15 cellular contexts compared by ENCODE assay signal in genomic region chr2:45709137-45709536, GRCh38.
"Had no signal": no experiment of that assay in that cellular context is flagged by ENCODE, and none has a peak within 500 bp of the region (broad histone marks: within the 10 kb centered on the region; RNA-seq: fewer than 3 reads in every experiment).

No MANE protein-coding gene starts in this region.

- ATAC-seq: activated CD8-positive, alpha-beta memory T cell treated with anti-CD3 and anti-CD28 coated beads, Interleukin-2, amount 10 ng/mL, durations not matched to agents 7 days and 5 days; body of pancreas; sciatic nerve; SK-N-SH treated with all-trans-retinoic acid at 6 μM for 48 hours; stimulated activated memory B cell treated with anti-CD40 and anti-IgM and Interleukin-4, amounts not matched to agents 10 μg/mL and 1 μg/mL and 100 μg/mL, for 72 hours; T-cell had no signal

- H3K27me3 ChIP-seq: body of pancreas, testis had no signal

- H3K4me3 ChIP-seq: body of pancreas, coronary artery, testis had no signal

- DNase-seq: activated B cell treated with CpG ODN at 0.5 μM for 24 hours; activated CD4-positive, alpha-beta memory T cell treated with anti-CD3 and anti-CD28 coated beads, Interleukin-2, amount 10 ng/mL, durations not matched to agents 7 days and 5 days; activated CD4-positive, alpha-beta T cell treated with anti-CD3 and anti-CD28 coated beads for 48 hours; activated CD8-positive, alpha-beta memory T cell treated with anti-CD3 and anti-CD28 coated beads, Interleukin-2, amount 10 ng/mL, durations not matched to agents 7 days and 5 days; amniotic stem cell; body of pancreas; hypothalamus; islet precursor cell; stimulated activated CD4-positive, alpha-beta T cell treated with anti-CD3 and anti-CD28 coated beads, Interleukin-4, amount 100 ng/mL, for 24 hours; T-cell; testis had no signal

- H3K27ac ChIP-seq: body of pancreas, coronary artery had no signal

- H3K9me3 ChIP-seq: body of pancreas, testis had no signal
